10 cellular contexts compared by ENCODE assay signal in genomic region chr15:98953000-98953776, GRCh38. TPM values are rescaled to one million over a fixed set of nuclear protein-coding genes. Genes with fewer than 3 reads are reported as not detected.
A peak's percentile ranks its signal among the peaks of the same experiment; 100 is the strongest.
DNase-seq lines count a peak whose midpoint lies in the region; ATAC-seq, FAIRE-seq and TF ChIP-seq lines count a peak whose summit lies in the region.
"Had no signal": no experiment of that assay in that cellular context is flagged by ENCODE, and none has a peak within 500 bp of the region (broad histone marks: within the 10 kb centered on the region; RNA-seq: fewer than 3 reads in every experiment).

No MANE protein-coding gene starts in this region.

- ATAC-seq in activated naive CD4-positive, alpha-beta T cell treated with anti-CD3 and anti-CD28 coated beads, Interleukin-2, amount 50 U/mL, for 72 hours, result peak; percentile 71 to 82
- ATAC-seq in upper lobe of left lung (ENCODE audit: low FRiP score in 2 of 2), result no peak

- H3K9me3 Mint-ChIP-seq in activated naive CD4-positive, alpha-beta T cell treated with anti-CD3 and anti-CD28 coated beads, Interleukin-2, amount 50 U/mL, for 72 hours, result no peaks in the 10 kb centered on the region
- H3K9me3 Mint-ChIP-seq: activated B cell treated with CpG ODN at 0.5 μM for 24 hours had no signal

- no peak for TF ChIP-seq CTCF in right atrium auricular region (IDR thresholded peaks at IDR 0.05)
- TF ChIP-seq CTCF in upper lobe of left lung (IDR thresholded peaks at IDR 0.05), result no peak

- FAIRE-seq in RCC 7860 (lab: Jason Lieb, UNC), result no peak

- H3K27me3 ChIP-seq in right atrium auricular region (no peaks in the 10 kb centered on the region), upper lobe of left lung (no peaks in the 10 kb centered on the region)

- peak overlapping the region; percentile 100 for H3K27ac ChIP-seq in KOPT-K1 (ENCODE audit: low read depth, low read length, poor library complexity, severe bottlenecking)
- H3K27ac ChIP-seq in right atrium auricular region, result peak overlapping the region; percentile 90
- H3K27ac ChIP-seq in upper lobe of left lung, result peak overlapping the region; percentile 74 to 84 (median 77)

- no peak for TF ChIP-seq EP300 in upper lobe of left lung (IDR thresholded peaks at IDR 0.05)

- H3K4me3 ChIP-seq in right atrium auricular region, result no peak overlapping the region
- H3K4me3 ChIP-seq in upper lobe of left lung, result no peak overlapping the region

- TF ChIP-seq POLR2A in upper lobe of left lung (IDR thresholded peaks at IDR 0.05), result no peak

- H3K4me1 ChIP-seq in right atrium auricular region (peaks cover 0 to 48% of the 10 kb centered on the region in 2 donors), upper lobe of left lung (peaks cover 0 to 30% (median 18%) of the 10 kb centered on the region in 4 donors)

- peak overlapping the region in 1 of 2 donors; percentile 90 for H3K27ac Mint-ChIP-seq in activated naive CD4-positive, alpha-beta T cell treated with anti-CD3 and anti-CD28 coated beads, Interleukin-2, amount 50 U/mL, for 72 hours
- H3K27ac Mint-ChIP-seq: activated B cell treated with CpG ODN at 0.5 μM for 24 hours had no signal

- H3K36me3 Mint-ChIP-seq in activated naive CD4-positive, alpha-beta T cell treated with anti-CD3 and anti-CD28 coated beads, Interleukin-2, amount 50 U/mL, for 72 hours, result peaks cover 11 to 26% of the 10 kb centered on the region in 2 donors

- DNase-seq in activated naive CD4-positive, alpha-beta T cell treated with anti-CD3 and anti-CD28 coated beads, Interleukin-2, amount 50 U/mL, for 72 hours (ENCODE audit: low spot score in 2 of 2), result peak; percentile 19 to 64
- DNase-seq in activated naive CD4-positive, alpha-beta T cell (lab: John Stamatoyannopoulos, UW), result no peak
- no peak for DNase-seq in right atrium auricular region (ENCODE audit: low spot score)
- no peak for DNase-seq in upper lobe of left lung
- DNase-seq in DMS79 treated with DMSO at 0.1 percent for 48 hours (lab: John Stamatoyannopoulos, UW), result no peak
- DNase-seq in RCC 7860 (ENCODE audit: low spot score), result no peak
- no peak for DNase-seq in DMS53 (lab: John Stamatoyannopoulos, UW)
- DNase-seq: activated B cell treated with CpG ODN at 0.5 μM for 24 hours had no signal

- peaks cover 16% of the 10 kb centered on the region for H3K36me3 ChIP-seq in KOPT-K1 (ENCODE audit: insufficient read depth, low read length)
- H3K36me3 ChIP-seq in right atrium auricular region, result peaks cover 57% of the 10 kb centered on the region
- peaks cover 15 to 70% (median 47%) of the 10 kb centered on the region in 4 donors for H3K36me3 ChIP-seq in upper lobe of left lung

- 78 to 86% methylated on average over 16 to 19 of the region's 19 CpGs for WGBS in upper lobe of left lung, 2 donors

- H3K9me3 ChIP-seq in KOPT-K1 (ENCODE audit: insufficient read depth, low read length, poor library complexity, severe bottlenecking) (no peaks in the 10 kb centered on the region), right atrium auricular region (no peaks in the 10 kb centered on the region), upper lobe of left lung (no peaks in the 10 kb centered on the region)

RNA-seq across cellular contexts. Expression of gene PGPEP1L, which starts 54.4 kb away (rescaled TPM):
- not detected for total RNA-seq in activated naive CD4-positive, alpha-beta T cell treated with anti-CD3 and anti-CD28 coated beads, Interleukin-2, amount 50 U/mL, for 72 hours
- total RNA-seq in right atrium auricular region, result 1 to 10 TPM in 1 of 2 donors, under 1 TPM in 1; 0.74 to 1.3 TPM
- not detected for total RNA-seq in upper lobe of left lung
- total RNA-seq: activated B cell treated with CpG ODN at 0.5 μM for 24 hours, HT1080 had no signal

Comparison
In these comparisons a context has a peak if more than half of its experiments do, and no peak if none do; other contexts are left out.
1. DNase-seq: peak in activated naive CD4-positive, alpha-beta T cell treated with anti-CD3 and anti-CD28 coated beads, Interleukin-2, amount 50 U/mL, for 72 hours (2 of 2); none in activated naive CD4-positive, alpha-beta T cell (0 of 4), right atrium auricular region (single experiment), upper lobe of left lung (0 of 2), DMS79 treated with DMSO at 0.1 percent for 48 hours (single experiment), RCC 7860 (single experiment) and DMS53 (single experiment).
2. ATAC-seq: peak in activated naive CD4-positive, alpha-beta T cell treated with anti-CD3 and anti-CD28 coated beads, Interleukin-2, amount 50 U/mL, for 72 hours (2 of 2); none in upper lobe of left lung (0 of 2).
3. Peak in every context shown above with its lines, with median percentiles within 50 percentile points of each other: H3K27ac ChIP-seq.